ENCODE assay signal across 8 cellular contexts in genomic region chr6:52390361-52390727, GRCh38. TPM values are rescaled to one million over a fixed set of nuclear protein-coding genes. Genes with fewer than 3 reads are reported as not detected.
DNase-seq lines count a peak whose midpoint lies in the region; ATAC-seq, FAIRE-seq and TF ChIP-seq lines count a peak whose summit lies in the region.

No MANE protein-coding gene starts in this region.

- CTCF ChIA-PET in CD4-positive, alpha-beta T cell (lab: Charles Lee), result interaction anchor here (0.9 to 6.2 kb wide), 11 partner anchors 8 to 186 kb away, joined by 3 to 55 read pairs (median 7); partner anchors contain the start of genes MCM3, PAQR8 and TRAM2

- POLR2A ChIA-PET in CD4-positive, alpha-beta T cell (lab: Charles Lee), result interaction anchor here (0.7 to 8.2 kb wide), 21 partner anchors 9 to 958 kb away, joined by 3 to 138 read pairs (median 5); partner anchors contain the start of genes EFHC1, ELOVL5, GSTA4 and MCM3

- no peaks in the 10 kb centered on the region for H3K27me3 ChIP-seq in CD4-positive, alpha-beta T cell (ENCODE audit: control insufficient read depth, insufficient read depth, low read length)

- H3K4me3 ChIP-seq in mucosa of descending colon, result no peak overlapping the region

- peaks cover 44% of the 10 kb centered on the region for H3K4me1 ChIP-seq in mucosa of descending colon (ENCODE audit: low read depth)

- peak overlapping the region; percentile 87 for H3K4me3 Mint-ChIP-seq in CD4-positive, alpha-beta T cell

- H3K27ac ChIP-seq in CD4-positive, alpha-beta T cell (ENCODE audit: low read depth, low read length), result peak overlapping the region; percentile 91
- H3K27ac ChIP-seq in angular gyrus (ENCODE audit: low read depth, low read length), result peak overlapping the region; percentile 88

- H3K4me1 Mint-ChIP-seq in CD4-positive, alpha-beta T cell (ENCODE audit: low read depth), result peaks cover 90% of the 10 kb centered on the region

- peak in 9 of 10 experiments; percentile 22 to 62 (median 36) for DNase-seq in CD4-positive, alpha-beta T cell
- DNase-seq in RCC 7860 (ENCODE audit: low spot score), result peak; percentile 62
- peak in 1 of 3 donors; percentile 43 for DNase-seq in mucosa of descending colon
- DNase-seq in NCI-H446 (lab: John Stamatoyannopoulos, UW), result no peak
- no peak for DNase-seq in iPS-NIHi7 (ENCODE audit: extremely low spot score)

- H3K27ac Mint-ChIP-seq in CD4-positive, alpha-beta T cell, result peak overlapping the region; percentile 97

- no peak for TF ChIP-seq CTCF in CD4-positive, alpha-beta T cell (IDR thresholded peaks at IDR 0.05)
- TF ChIP-seq CTCF in mucosa of descending colon (IDR thresholded peaks at IDR 0.05), result no peak

- H3K9me3 Mint-ChIP-seq in CD4-positive, alpha-beta T cell, result no peaks in the 10 kb centered on the region

- no peaks in the 10 kb centered on the region for H3K27me3 Mint-ChIP-seq in CD4-positive, alpha-beta T cell

- intact Hi-C loops in CD4-positive, alpha-beta T cell (cut with DNase I, micrococcal nuclease), result loop anchor here in 1 of 2 experiments (2.0 to 10.0 kb wide), 5 partner anchors 14 to 607 kb away; partner anchors contain the start of genes GSTA4, PAQR8 and TRAM2
- intact Hi-C loops in mucosa of descending colon (cut with DNase I, micrococcal nuclease), result no loop called here

- H3K9me3 ChIP-seq in CD4-positive, alpha-beta T cell (ENCODE audit: control insufficient read depth, low read length), result no peaks in the 10 kb centered on the region
- no peaks in the 10 kb centered on the region for H3K9me3 ChIP-seq in mucosa of descending colon

- H3K36me3 ChIP-seq in mucosa of descending colon (ENCODE audit: low read depth), result no peaks in the 10 kb centered on the region

- ATAC-seq in CD4-positive, alpha-beta T cell (ENCODE audit: poor library complexity), result peak; percentile 67
- ATAC-seq in GM19025 (IDR thresholded peaks at IDR 0.05; ENCODE audit: low read depth, unreplicated experiment) (peak; percentile 33), HG03139 (IDR thresholded peaks at IDR 0.05; ENCODE audit: unreplicated experiment) (peak; percentile 41), mucosa of descending colon (peak; percentile 71)

- H3K36me3 Mint-ChIP-seq in CD4-positive, alpha-beta T cell (ENCODE audit: low read depth), result peaks cover under 1% of the 10 kb centered on the region

- peak; percentile 75 for FAIRE-seq in RCC 7860 (lab: Jason Lieb, UNC)

RNA-seq across cellular contexts. Expression of gene PAQR8, which starts 28.4 kb away (rescaled TPM):
- 1 to 10 TPM; 1.8 to 1.9 TPM for total RNA-seq in CD4-positive, alpha-beta T cell
- total RNA-seq in mucosa of descending colon, result 100 to 1,000 TPM in 1 of 3 donors, 10 to 100 TPM in 2; 70.6 to 184 (median 81.4) TPM

RNA-seq across cellular contexts. Expression of gene EFHC1, which starts 29.8 kb away (rescaled TPM):
- total RNA-seq in CD4-positive, alpha-beta T cell, result 1 to 10 TPM; 3.4 to 4.8 TPM
- 10 to 100 TPM; 10.8 to 22.2 (median 20.5) TPM for total RNA-seq in mucosa of descending colon

Comparison
In these comparisons a context has a peak if more than half of its experiments do, and no peak if none do; other contexts are left out.
1. DNase-seq: peak in CD4-positive, alpha-beta T cell (9 of 10) and RCC 7860 (single experiment); none in NCI-H446 (0 of 2) and iPS-NIHi7 (single experiment).
2. RNA of gene PAQR8, which starts 28.4 kb away (total RNA-seq): 70.6 to 184 TPM in mucosa of descending colon; 1.8 to 1.9 TPM in CD4-positive, alpha-beta T cell; every median in the first group is over 10 times any median in the second.
3. Peak in every context shown above with its lines, with median percentiles within 50 percentile points of each other: ATAC-seq.